Comparison of ENCODE assay signal across 10 cellular contexts in genomic region chr17:50905460-50905803, GRCh38. TPM values are rescaled to one million over a fixed set of nuclear protein-coding genes. Genes with fewer than 3 reads are reported as not detected.
DNase-seq lines count a peak whose midpoint lies in the region; ATAC-seq and TF ChIP-seq lines count a peak whose summit lies in the region.
"Had no signal": no experiment of that assay in that cellular context is flagged by ENCODE, and none has a peak within 500 bp of the region (broad histone marks: within the 10 kb centered on the region; RNA-seq: fewer than 3 reads in every experiment).

No MANE protein-coding gene starts in this region.

- peaks cover 63% of the 10 kb centered on the region for H3K4me1 ChIP-seq in CD4-positive, CD25-positive, alpha-beta regulatory T cell (ENCODE audit: control insufficient read depth, insufficient read depth, low read length, poor library complexity, severe bottlenecking)
- H3K4me1 ChIP-seq in ascending aorta, result peaks cover 13 to 26% of the 10 kb centered on the region in 2 donors

- peak overlapping the region in 3 of 4 donors; percentile 16 to 92 (median 56) for H3K4me3 Mint-ChIP-seq in CD4-positive, CD25-positive, alpha-beta regulatory T cell
- H3K4me3 Mint-ChIP-seq in naive thymus-derived CD8-positive, alpha-beta T cell, result peak overlapping the region in 6 of 10 donors; percentile 13 to 59 (median 24)
- H3K4me3 Mint-ChIP-seq: naive B cell had no signal

- no peak for ATAC-seq in CD4-positive, CD25-positive, alpha-beta regulatory T cell (ENCODE audit: low read depth in 2 of 2)
- no peak for ATAC-seq in naive thymus-derived CD8-positive, alpha-beta T cell
- no peak for ATAC-seq in GM18517 (IDR thresholded peaks at IDR 0.05; ENCODE audit: unreplicated experiment)

- TF ChIP-seq CTCF in ascending aorta (IDR thresholded peaks at IDR 0.05), result no peak

- peaks cover 0 to 1% (median 0%) of the 10 kb centered on the region in 7 donors for H3K9me3 Mint-ChIP-seq in CD4-positive, CD25-positive, alpha-beta regulatory T cell
- peaks cover 0 to 3% (median 0%) of the 10 kb centered on the region in 9 donors for H3K9me3 Mint-ChIP-seq in naive thymus-derived CD8-positive, alpha-beta T cell

- peak overlapping the region; percentile 38 to 92 (median 87) for H3K27ac Mint-ChIP-seq in CD4-positive, CD25-positive, alpha-beta regulatory T cell
- H3K27ac Mint-ChIP-seq in naive thymus-derived CD8-positive, alpha-beta T cell, result peak overlapping the region; percentile 70 to 93 (median 85)

- no peaks in the 10 kb centered on the region for H3K9me3 ChIP-seq in CD4-positive, CD25-positive, alpha-beta regulatory T cell (ENCODE audit: control insufficient read depth in 2 of 2, low read length in 2 of 2)
- H3K9me3 ChIP-seq in ascending aorta, result no peaks in the 10 kb centered on the region

- no peak for DNase-seq in CD4-positive, CD25-positive, alpha-beta regulatory T cell
- DNase-seq in NCI-H1417 treated with DMSO at 0.1 percent for 48 hours (lab: John Stamatoyannopoulos, UW), result peak; percentile 35
- DNase-seq in ascending aorta (ENCODE audit: low spot score in 2 of 2), result no peak
- no peak for DNase-seq in naive thymus-derived CD8-positive, alpha-beta T cell
- DNase-seq in activated T-cell treated with anti-CD3 and anti-CD28 coated beads for 4 hours, result no peak
- DNase-seq in SKM-1 (lab: John Stamatoyannopoulos, UW; ENCODE audit: unreplicated experiment), result no peak
- no peak for DNase-seq in SIG-M5 treated with dmso at 0.1 percent for 504 hours (lab: John Stamatoyannopoulos, UW; ENCODE audit: unreplicated experiment)
- DNase-seq: naive B cell, RPMI8226 had no signal

- H3K36me3 Mint-ChIP-seq in CD4-positive, CD25-positive, alpha-beta regulatory T cell, result no peaks in the 10 kb centered on the region
- H3K36me3 Mint-ChIP-seq in naive thymus-derived CD8-positive, alpha-beta T cell, result no peaks in the 10 kb centered on the region
- H3K36me3 Mint-ChIP-seq: naive B cell had no signal

- no peaks in the 10 kb centered on the region for H3K36me3 ChIP-seq in CD4-positive, CD25-positive, alpha-beta regulatory T cell (ENCODE audit: control insufficient read depth, insufficient read depth, low read length)
- no peaks in the 10 kb centered on the region for H3K36me3 ChIP-seq in ascending aorta

- intact Hi-C loops in ascending aorta (cut with DNase I), result loop anchor here (2.0 kb wide), 1 partner anchor 45 kb away; no protein-coding TSS in a partner anchor

- peak overlapping the region; percentile 82 for H3K27ac ChIP-seq in CD4-positive, CD25-positive, alpha-beta regulatory T cell (ENCODE audit: insufficient read depth, low read length, poor library complexity, severe bottlenecking)
- H3K27ac ChIP-seq in ascending aorta, result peak overlapping the region; percentile 95 to 99

- peaks cover 4% of the 10 kb centered on the region for H3K27me3 Mint-ChIP-seq in CD4-positive, CD25-positive, alpha-beta regulatory T cell
- no peaks in the 10 kb centered on the region for H3K27me3 Mint-ChIP-seq in naive thymus-derived CD8-positive, alpha-beta T cell
- H3K27me3 Mint-ChIP-seq: naive B cell had no signal

- POLR2A ChIA-PET in naive thymus-derived CD8-positive, alpha-beta T cell (lab: Charles Lee), result interaction anchor here (0.6 to 8.7 kb wide), 13 partner anchors 20 to 112 kb away, joined by 3 to 92 read pairs (median 4); partner anchors contain the start of gene TOB1

- H3K27me3 ChIP-seq in CD4-positive, CD25-positive, alpha-beta regulatory T cell (ENCODE audit: control insufficient read depth, insufficient read depth, low read length), result no peaks in the 10 kb centered on the region
- H3K27me3 ChIP-seq in ascending aorta, result no peaks in the 10 kb centered on the region

- no peak overlapping the region for H3K4me3 ChIP-seq in CD4-positive, CD25-positive, alpha-beta regulatory T cell (ENCODE audit: low read depth, low read length)
- no peak overlapping the region for H3K4me3 ChIP-seq in ascending aorta

- peaks cover 14 to 71% (median 43%) of the 10 kb centered on the region in 4 donors for H3K4me1 Mint-ChIP-seq in CD4-positive, CD25-positive, alpha-beta regulatory T cell
- peaks cover 48 to 72% (median 70%) of the 10 kb centered on the region in 4 donors for H3K4me1 Mint-ChIP-seq in naive thymus-derived CD8-positive, alpha-beta T cell

RNA-seq across cellular contexts. Expression of gene TOB1, which starts 39.3 kb away (rescaled TPM):
- total RNA-seq in CD4-positive, CD25-positive, alpha-beta regulatory T cell, result 254 TPM
- 10 to 100 TPM; 30.7 to 60.7 (median 36.3) TPM for polyA plus RNA-seq in CD4-positive, CD25-positive, alpha-beta regulatory T cell
- 41.7 TPM for total RNA-seq in ascending aorta
- total RNA-seq in naive thymus-derived CD8-positive, alpha-beta T cell, result 100 to 1,000 TPM in 1 of 2 experiments, 10 to 100 TPM in 1; 86.8 to 107 TPM
- polyA plus RNA-seq in naive thymus-derived CD8-positive, alpha-beta T cell, result 100 to 1,000 TPM in 1 of 3 donors, 10 to 100 TPM in 2; 42.9 to 114 (median 65.1) TPM
